In genomic region chr6:31271641-31272357, GRCh38 we compare ENCODE assay signal across 9 cellular contexts. TPM values are rescaled to one million over a fixed set of nuclear protein-coding genes. Genes with fewer than 3 reads are reported as not detected.
DNase-seq lines count a peak whose midpoint lies in the region; ATAC-seq and TF ChIP-seq lines count a peak whose summit lies in the region.
"Had no signal": no experiment of that assay in that cellular context is flagged by ENCODE, and none has a peak within 500 bp of the region (broad histone marks: within the 10 kb centered on the region; RNA-seq: fewer than 3 reads in every experiment).

TSS of gene HLA-C (minus strand) at chr6:31272092. CDS start at chr6:31272071, 21 bp downstream.

- peaks cover 49% of the 10 kb centered on the region for H3K36me3 Mint-ChIP-seq in activated CD4-positive, alpha-beta T cell treated with anti-CD3 and anti-CD28 coated beads, Interleukin-2, amount 10 ng/mL, durations not matched to agents 24 days and 14 days (ENCODE audit: low read depth)

- peak within 1 kb of the TSS; percentile 98 for H3K4me3 Mint-ChIP-seq in activated CD4-positive, alpha-beta T cell treated with anti-CD3 and anti-CD28 coated beads, Interleukin-2, amount 10 ng/mL, durations not matched to agents 24 days and 14 days

- peaks cover 51% of the 10 kb centered on the region for H3K4me1 Mint-ChIP-seq in activated CD4-positive, alpha-beta T cell treated with anti-CD3 and anti-CD28 coated beads, Interleukin-2, amount 10 ng/mL, durations not matched to agents 24 days and 14 days

- peak within 1 kb of the TSS; percentile 67 to 100 for H3K27ac ChIP-seq in coronary artery
- H3K27ac ChIP-seq: VCaP had no signal

- intact Hi-C loops in activated CD4-positive, alpha-beta T cell treated with anti-CD3 and anti-CD28 coated beads, Interleukin-2, amount 10 ng/mL, durations not matched to agents 24 days and 14 days (cut with micrococcal nuclease) = loop anchor here (1.0 to 2.0 kb wide), 4 partner anchors 68 to 113 kb away; partner anchors contain the start of gene TCF19
- intact Hi-C loops in left colon (cut with DNase I, micrococcal nuclease) = loop anchor here in 1 of 2 donors (10.0 kb wide), 1 partner anchor 83 kb away; the partner anchor contains the start of gene HLA-B

- H3K4me3 ChIP-seq in coronary artery = peak within 1 kb of the TSS; percentile 90

- DNase-seq in AG20443 (ENCODE audit: low spot score) = peak; percentile 97
- DNase-seq in NCI-H510A treated with DMSO at 0.1 percent for 48 hours (lab: John Stamatoyannopoulos, UW) = peak; percentile 93
- DNase-seq in activated CD4-positive, alpha-beta T cell treated with anti-CD3 and anti-CD28 coated beads, Interleukin-2, amount 10 ng/mL, durations not matched to agents 24 days and 14 days = peak; percentile 97
- peak; percentile 97 for DNase-seq in coronary artery (ENCODE audit: low spot score)
- DNase-seq in left colon = peak; percentile 93 to 96
- DNase-seq in stimulated activated CD4-positive, alpha-beta T cell treated with anti-CD3 and anti-CD28 coated beads, Interleukin-1b, Interleukin-23, amount 100 ng/mL, for 4 hours (ENCODE audit: low read depth in 2 of 2) = peak; percentile 70 to 81

- H3K27me3 Mint-ChIP-seq in activated CD4-positive, alpha-beta T cell treated with anti-CD3 and anti-CD28 coated beads, Interleukin-2, amount 10 ng/mL, durations not matched to agents 24 days and 14 days = peaks cover 9% of the 10 kb centered on the region

- no peak for TF ChIP-seq CTCF in coronary artery (IDR thresholded peaks at IDR 0.05)

- H3K9me3 Mint-ChIP-seq in activated CD4-positive, alpha-beta T cell treated with anti-CD3 and anti-CD28 coated beads, Interleukin-2, amount 10 ng/mL, durations not matched to agents 24 days and 14 days = no peaks in the 10 kb centered on the region

- ATAC-seq in GM19035 (IDR thresholded peaks at IDR 0.05; ENCODE audit: unreplicated experiment) (peak; percentile 92), HG03354 (IDR thresholded peaks at IDR 0.05; ENCODE audit: poor library complexity, severe bottlenecking, unreplicated experiment) (peak; percentile 86), left colon (peak; percentile 93)

- peak within 1 kb of the TSS; percentile 100 for H3K27ac Mint-ChIP-seq in activated CD4-positive, alpha-beta T cell treated with anti-CD3 and anti-CD28 coated beads, Interleukin-2, amount 10 ng/mL, durations not matched to agents 24 days and 14 days

RNA-seq across cellular contexts. Expression of gene HLA-C, which starts in this region (rescaled TPM):
- total RNA-seq in activated CD4-positive, alpha-beta T cell treated with anti-CD3 and anti-CD28 coated beads, Interleukin-2, amount 10 ng/mL, durations not matched to agents 24 days and 14 days = 857 and 893 TPM in 2 replicates
- 1,000 to 10,000 TPM; 1,163 to 1,296 TPM for total RNA-seq in left colon

Comparison
In these comparisons a context has a peak if more than half of its experiments do, and no peak if none do; other contexts are left out.
1. Peak in every context shown above with its lines: DNase-seq, ATAC-seq, H3K4me3 ChIP-seq and H3K27ac ChIP-seq.